Comparison of ENCODE assay signal across 22 cellular contexts in the genomic region with DNA sequence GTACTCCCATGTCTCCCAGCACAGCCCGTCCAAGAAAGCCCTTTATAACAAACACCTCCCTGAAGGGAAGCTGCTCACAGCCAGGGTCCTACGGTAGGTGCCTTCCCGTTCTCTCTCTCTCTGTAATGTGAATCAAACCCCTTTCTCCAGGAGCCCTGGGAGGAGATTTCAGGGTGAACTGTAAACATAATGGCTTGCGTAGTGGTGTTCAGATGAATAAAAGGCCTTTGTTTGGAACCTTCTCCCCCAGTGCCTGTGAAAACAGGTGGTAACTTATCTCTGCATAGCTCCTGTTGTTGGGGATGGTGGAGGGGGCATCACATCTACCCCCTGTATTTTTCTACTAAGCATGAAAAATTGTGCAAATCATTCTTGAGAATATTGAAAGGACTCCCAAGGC. TPM values are rescaled to one million over a fixed set of nuclear protein-coding genes. Genes with fewer than 3 reads are reported as not detected.
"Had no signal": no experiment of that assay in that cellular context is flagged by ENCODE, and none has a peak within 500 bp of the region (broad histone marks: within the 10 kb centered on the region; RNA-seq: fewer than 3 reads in every experiment).

No MANE protein-coding gene starts in this region.

- H3K4me1 Mint-ChIP-seq: activated naive CD4-positive, alpha-beta T cell treated with anti-CD3 and anti-CD28 coated beads, Interleukin-2, amount 50 U/mL, for 24 hours; endodermal cell had no signal

- H3K9me3 Mint-ChIP-seq: activated naive CD4-positive, alpha-beta T cell treated with anti-CD3 and anti-CD28 coated beads, Interleukin-2, amount 50 U/mL, for 24 hours; endodermal cell; natural killer cell treated with Interleukin-12 subunit alpha and Interleukin-12 subunit beta and Interleukin-15 and Interleukin-18, amount 100 ng/mL, for 72 hours; type B pancreatic cell had no signal

- ATAC-seq: activated CD4-positive, CD25-positive, alpha-beta regulatory T cell treated with anti-CD3 and anti-CD28 coated beads, Interleukin-2, amount 50 U/mL, for 24 hours; body of pancreas; left colon; lower lobe of right lung; natural killer cell treated with Interleukin-12 subunit alpha and Interleukin-12 subunit beta and Interleukin-15 and Interleukin-18, amount 100 ng/mL, for 72 hours had no signal

- DNase-seq: activated CD4-positive, alpha-beta T cell treated with anti-CD3 and anti-CD28 coated beads, Interleukin-2, amount 50 U/mL, for 1 hour; activated CD8-positive, alpha-beta memory T cell treated with anti-CD3 and anti-CD28 coated beads, Interleukin-2, amount 50 U/mL, for 48 hours; activated effector memory CD4-positive, alpha-beta T cell treated with anti-CD3 and anti-CD28 coated beads, Interleukin-2, amount 50 U/mL, for 16 hours; activated T-cell treated with anti-CD3 and anti-CD28 coated beads, Interleukin-2, amount 50 U/mL, for 48 hours; amygdala; body of pancreas; dorsolateral prefrontal cortex; endodermal cell; foreskin fibroblast; hippocampal formation; left colon; lower lobe of right lung; occipital lobe; retina; stimulated activated CD4-positive, alpha-beta T cell treated with anti-CD3 and anti-CD28 coated beads, Interleukin-2, amount 100 ng/mL, for 24 hours; testis had no signal

- H3K27me3 Mint-ChIP-seq: activated naive CD4-positive, alpha-beta T cell treated with anti-CD3 and anti-CD28 coated beads, Interleukin-2, amount 50 U/mL, for 24 hours; natural killer cell treated with Interleukin-12 subunit alpha and Interleukin-12 subunit beta and Interleukin-15 and Interleukin-18, amount 100 ng/mL, for 72 hours; type B pancreatic cell had no signal

- H3K27ac Mint-ChIP-seq: activated naive CD4-positive, alpha-beta T cell treated with anti-CD3 and anti-CD28 coated beads, Interleukin-2, amount 50 U/mL, for 24 hours; endodermal cell; type B pancreatic cell had no signal

- H3K4me3 Mint-ChIP-seq: activated naive CD4-positive, alpha-beta T cell treated with anti-CD3 and anti-CD28 coated beads, Interleukin-2, amount 50 U/mL, for 24 hours; endodermal cell; natural killer cell treated with Interleukin-12 subunit alpha and Interleukin-12 subunit beta and Interleukin-15 and Interleukin-18, amount 100 ng/mL, for 72 hours; type B pancreatic cell had no signal

RNA-seq across cellular contexts. Expression of a gene that starts 18.9 kb away (rescaled TPM):
- total RNA-seq: body of pancreas; cardiac septum; endodermal cell; left colon; natural killer cell treated with Interleukin-12 subunit alpha and Interleukin-12 subunit beta and Interleukin-15 and Interleukin-18, amount 100 ng/mL, for 72 hours; occipital lobe; skeletal muscle tissue had no signal

RNA-seq across cellular contexts. Expression of a gene that starts 39.3 kb away (rescaled TPM):
- total RNA-seq: cardiac septum; endodermal cell; left colon; lower lobe of right lung; natural killer cell treated with Interleukin-12 subunit alpha and Interleukin-12 subunit beta and Interleukin-15 and Interleukin-18, amount 100 ng/mL, for 72 hours; occipital lobe; skeletal muscle tissue had no signal
